Comparison of ENCODE assay signal across 1 cellular context in genomic region chr2:218397502-218398436, GRCh38.
TF ChIP-seq lines count a peak whose summit lies in the region.

No MANE protein-coding gene starts in this region.

TF ChIP-seq in HepG2, 621 proteins besides CTCF, POLR2A, EP300 and RAD21 (continued from another document and continues in another):
- TF ChIP-seq, protein P1, sequence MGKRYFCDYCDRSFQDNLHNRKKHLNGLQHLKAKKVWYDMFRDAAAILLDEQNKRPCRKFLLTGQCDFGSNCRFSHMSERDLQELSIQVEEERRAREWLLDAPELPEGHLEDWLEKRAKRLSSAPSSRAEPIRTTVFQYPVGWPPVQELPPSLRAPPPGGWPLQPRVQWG (CRISPR knock-in tag; IDR thresholded peaks at IDR 0.05; ENCODE audit: borderline replicate concordance, low read depth), result no peak
- TF ChIP-seq ZNF225 (CRISPR knock-in tag; IDR thresholded peaks at IDR 0.05), result no peak
- TF ChIP-seq, protein P2, sequence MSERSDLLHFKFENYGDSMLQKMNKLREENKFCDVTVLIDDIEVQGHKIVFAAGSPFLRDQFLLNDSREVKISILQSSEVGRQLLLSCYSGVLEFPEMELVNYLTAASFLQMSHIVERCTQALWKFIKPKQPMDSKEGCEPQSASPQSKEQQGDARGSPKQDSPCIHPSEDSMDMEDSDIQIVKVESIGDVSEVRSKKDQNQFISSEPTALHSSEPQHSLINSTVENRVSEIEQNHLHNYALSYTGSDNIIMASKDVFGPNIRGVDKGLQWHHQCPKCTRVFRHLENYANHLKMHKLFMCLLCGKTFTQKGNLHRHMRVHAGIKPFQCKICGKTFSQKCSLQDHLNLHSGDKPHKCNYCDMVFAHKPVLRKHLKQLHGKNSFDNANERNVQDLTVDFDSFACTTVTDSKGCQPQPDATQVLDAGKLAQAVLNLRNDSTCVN (CRISPR knock-in tag; IDR thresholded peaks at IDR 0.05; ENCODE audit: borderline replicate concordance), result no peak
- 0 out of 2 replicates have a peak, but pooled peaks have one; percentile 50 for TF ChIP-seq ZNF784 (CRISPR knock-in tag; IDR thresholded peaks at IDR 0.05; ENCODE audit: borderline replicate concordance)
- peak; percentile 64 for TF ChIP-seq ZSCAN31 (CRISPR knock-in tag; IDR thresholded peaks at IDR 0.05; ENCODE audit: low read depth)
- TF ChIP-seq KAT8 (CRISPR knock-in tag; IDR thresholded peaks at IDR 0.05), result peak; percentile 56
- TF ChIP-seq, protein P3, sequence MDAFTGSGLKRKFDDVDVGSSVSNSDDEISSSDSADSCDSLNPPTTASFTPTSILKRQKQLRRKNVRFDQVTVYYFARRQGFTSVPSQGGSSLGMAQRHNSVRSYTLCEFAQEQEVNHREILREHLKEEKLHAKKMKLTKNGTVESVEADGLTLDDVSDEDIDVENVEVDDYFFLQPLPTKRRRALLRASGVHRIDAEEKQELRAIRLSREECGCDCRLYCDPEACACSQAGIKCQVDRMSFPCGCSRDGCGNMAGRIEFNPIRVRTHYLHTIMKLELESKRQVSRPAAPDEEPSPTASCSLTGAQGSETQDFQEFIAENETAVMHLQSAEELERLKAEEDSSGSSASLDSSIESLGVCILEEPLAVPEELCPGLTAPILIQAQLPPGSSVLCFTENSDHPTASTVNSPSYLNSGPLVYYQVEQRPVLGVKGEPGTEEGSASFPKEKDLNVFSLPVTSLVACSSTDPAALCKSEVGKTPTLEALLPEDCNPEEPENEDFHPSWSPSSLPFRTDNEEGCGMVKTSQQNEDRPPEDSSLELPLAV (CRISPR knock-in tag; conservative IDR thresholded peaks at IDR 0.05; ENCODE audit: low read depth), result no peak
- TF ChIP-seq RORA (CRISPR knock-in tag; IDR thresholded peaks at IDR 0.05), result no peak
- TF ChIP-seq ZNF335 (CRISPR knock-in tag; IDR thresholded peaks at IDR 0.05), result peak; percentile 44; the same call in 1 of the 2 replicates
- TF ChIP-seq RARA (CRISPR knock-in tag; IDR thresholded peaks at IDR 0.05), result peak; percentile 87
- TF ChIP-seq, protein P4, sequence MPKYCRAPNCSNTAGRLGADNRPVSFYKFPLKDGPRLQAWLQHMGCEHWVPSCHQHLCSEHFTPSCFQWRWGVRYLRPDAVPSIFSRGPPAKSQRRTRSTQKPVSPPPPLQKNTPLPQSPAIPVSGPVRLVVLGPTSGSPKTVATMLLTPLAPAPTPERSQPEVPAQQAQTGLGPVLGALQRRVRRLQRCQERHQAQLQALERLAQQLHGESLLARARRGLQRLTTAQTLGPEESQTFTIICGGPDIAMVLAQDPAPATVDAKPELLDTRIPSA (CRISPR knock-in tag; IDR thresholded peaks at IDR 0.05; ENCODE audit: borderline replicate concordance), result peak; percentile 85; the same call in 1 of the 2 replicates
- TF ChIP-seq HIVEP1 (CRISPR knock-in tag; IDR thresholded peaks at IDR 0.05), result peak; percentile 93
- TF ChIP-seq TMF1 (CRISPR knock-in tag; IDR thresholded peaks at IDR 0.05; ENCODE audit: low read depth), result 0 out of 2 replicates have a peak, but pooled peaks have one; percentile 57
- TF ChIP-seq ZBTB7A (CRISPR knock-in tag; IDR thresholded peaks at IDR 0.05), result peak; percentile 76
- TF ChIP-seq ZNF30 (CRISPR knock-in tag; IDR thresholded peaks at IDR 0.05), result no peak; the same call in 1 of the 2 replicates
- TF ChIP-seq ZNF720 (CRISPR knock-in tag; IDR thresholded peaks at IDR 0.05), result no peak
- TF ChIP-seq U2AF1 (optimal IDR thresholded peaks at IDR 0.05; ENCODE audit: low read depth, low read length), result peak; percentile 65
- TF ChIP-seq, protein P5, sequence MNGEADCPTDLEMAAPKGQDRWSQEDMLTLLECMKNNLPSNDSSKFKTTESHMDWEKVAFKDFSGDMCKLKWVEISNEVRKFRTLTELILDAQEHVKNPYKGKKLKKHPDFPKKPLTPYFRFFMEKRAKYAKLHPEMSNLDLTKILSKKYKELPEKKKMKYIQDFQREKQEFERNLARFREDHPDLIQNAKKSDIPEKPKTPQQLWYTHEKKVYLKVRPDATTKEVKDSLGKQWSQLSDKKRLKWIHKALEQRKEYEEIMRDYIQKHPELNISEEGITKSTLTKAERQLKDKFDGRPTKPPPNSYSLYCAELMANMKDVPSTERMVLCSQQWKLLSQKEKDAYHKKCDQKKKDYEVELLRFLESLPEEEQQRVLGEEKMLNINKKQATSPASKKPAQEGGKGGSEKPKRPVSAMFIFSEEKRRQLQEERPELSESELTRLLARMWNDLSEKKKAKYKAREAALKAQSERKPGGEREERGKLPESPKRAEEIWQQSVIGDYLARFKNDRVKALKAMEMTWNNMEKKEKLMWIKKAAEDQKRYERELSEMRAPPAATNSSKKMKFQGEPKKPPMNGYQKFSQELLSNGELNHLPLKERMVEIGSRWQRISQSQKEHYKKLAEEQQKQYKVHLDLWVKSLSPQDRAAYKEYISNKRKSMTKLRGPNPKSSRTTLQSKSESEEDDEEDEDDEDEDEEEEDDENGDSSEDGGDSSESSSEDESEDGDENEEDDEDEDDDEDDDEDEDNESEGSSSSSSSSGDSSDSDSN (CRISPR knock-in tag; IDR thresholded peaks at IDR 0.05), result no peak; the same call in 1 of the 2 replicates
- peak; percentile 70; the same call in 1 of the 2 replicates for TF ChIP-seq PPARG (CRISPR knock-in tag; conservative IDR thresholded peaks at IDR 0.05)
- TF ChIP-seq, protein P6, sequence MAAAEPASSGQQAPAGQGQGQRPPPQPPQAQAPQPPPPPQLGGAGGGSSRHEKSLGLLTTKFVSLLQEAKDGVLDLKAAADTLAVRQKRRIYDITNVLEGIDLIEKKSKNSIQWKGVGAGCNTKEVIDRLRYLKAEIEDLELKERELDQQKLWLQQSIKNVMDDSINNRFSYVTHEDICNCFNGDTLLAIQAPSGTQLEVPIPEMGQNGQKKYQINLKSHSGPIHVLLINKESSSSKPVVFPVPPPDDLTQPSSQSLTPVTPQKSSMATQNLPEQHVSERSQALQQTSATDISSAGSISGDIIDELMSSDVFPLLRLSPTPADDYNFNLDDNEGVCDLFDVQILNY (CRISPR knock-in tag; conservative IDR thresholded peaks at IDR 0.05), result no peak
- no peak for TF ChIP-seq ZNF468 (CRISPR knock-in tag; IDR thresholded peaks at IDR 0.05)
- TF ChIP-seq, protein P7, sequence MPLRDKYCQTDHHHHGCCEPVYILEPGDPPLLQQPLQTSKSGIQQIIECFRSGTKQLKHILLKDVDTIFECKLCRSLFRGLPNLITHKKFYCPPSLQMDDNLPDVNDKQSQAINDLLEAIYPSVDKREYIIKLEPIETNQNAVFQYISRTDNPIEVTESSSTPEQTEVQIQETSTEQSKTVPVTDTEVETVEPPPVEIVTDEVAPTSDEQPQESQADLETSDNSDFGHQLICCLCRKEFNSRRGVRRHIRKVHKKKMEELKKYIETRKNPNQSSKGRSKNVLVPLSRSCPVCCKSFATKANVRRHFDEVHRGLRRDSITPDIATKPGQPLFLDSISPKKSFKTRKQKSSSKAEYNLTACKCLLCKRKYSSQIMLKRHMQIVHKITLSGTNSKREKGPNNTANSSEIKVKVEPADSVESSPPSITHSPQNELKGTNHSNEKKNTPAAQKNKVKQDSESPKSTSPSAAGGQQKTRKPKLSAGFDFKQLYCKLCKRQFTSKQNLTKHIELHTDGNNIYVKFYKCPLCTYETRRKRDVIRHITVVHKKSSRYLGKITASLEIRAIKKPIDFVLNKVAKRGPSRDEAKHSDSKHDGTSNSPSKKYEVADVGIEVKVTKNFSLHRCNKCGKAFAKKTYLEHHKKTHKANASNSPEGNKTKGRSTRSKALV (CRISPR knock-in tag; IDR thresholded peaks at IDR 0.05), result peak; percentile 75; the same call in 1 of the 2 replicates
- TF ChIP-seq ZSCAN20 (CRISPR knock-in tag; IDR thresholded peaks at IDR 0.05; ENCODE audit: borderline replicate concordance), result peak; percentile 93
- TF ChIP-seq ZNF136 (CRISPR knock-in tag; IDR thresholded peaks at IDR 0.05; ENCODE audit: low read depth), result peak; percentile 20; the same call in 1 of the 2 replicates
- no peak for TF ChIP-seq ZNF7 (CRISPR knock-in tag; IDR thresholded peaks at IDR 0.05)
- TF ChIP-seq, protein P8, sequence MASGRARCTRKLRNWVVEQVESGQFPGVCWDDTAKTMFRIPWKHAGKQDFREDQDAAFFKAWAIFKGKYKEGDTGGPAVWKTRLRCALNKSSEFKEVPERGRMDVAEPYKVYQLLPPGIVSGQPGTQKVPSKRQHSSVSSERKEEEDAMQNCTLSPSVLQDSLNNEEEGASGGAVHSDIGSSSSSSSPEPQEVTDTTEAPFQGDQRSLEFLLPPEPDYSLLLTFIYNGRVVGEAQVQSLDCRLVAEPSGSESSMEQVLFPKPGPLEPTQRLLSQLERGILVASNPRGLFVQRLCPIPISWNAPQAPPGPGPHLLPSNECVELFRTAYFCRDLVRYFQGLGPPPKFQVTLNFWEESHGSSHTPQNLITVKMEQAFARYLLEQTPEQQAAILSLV (CRISPR knock-in tag; IDR thresholded peaks at IDR 0.05; ENCODE audit: borderline replicate concordance), result peak; percentile 88
- TF ChIP-seq GTF3A (CRISPR knock-in tag; conservative IDR thresholded peaks at IDR 0.05), result 0 out of 2 replicates have a peak, but pooled peaks have one; percentile 31
- no peak for TF ChIP-seq MTA3 (CRISPR knock-in tag; IDR thresholded peaks at IDR 0.05)
- TF ChIP-seq MEIS1 (CRISPR knock-in tag; IDR thresholded peaks at IDR 0.05; ENCODE audit: borderline replicate concordance), result no peak; the same call in 1 of the 2 replicates
- no peak; the same call in 1 of the 2 replicates for TF ChIP-seq KDM6A (CRISPR knock-in tag; IDR thresholded peaks at IDR 0.05; ENCODE audit: low read depth)
- no peak for TF ChIP-seq REXO4 (CRISPR knock-in tag; IDR thresholded peaks at IDR 0.05; ENCODE audit: borderline replicate concordance)
- no peak for TF ChIP-seq RBM22 (optimal IDR thresholded peaks at IDR 0.05; ENCODE audit: low read length)
- TF ChIP-seq SNRNP70 (IDR thresholded peaks at IDR 0.05; ENCODE audit: low read depth, low read length), result no peak
- no peak; the same call in 1 of the 2 replicates for TF ChIP-seq AHR (CRISPR knock-in tag; IDR thresholded peaks at IDR 0.05)
- no peak for TF ChIP-seq ZFAT (CRISPR knock-in tag; conservative IDR thresholded peaks at IDR 0.05)
- TF ChIP-seq NR2F2 (IDR thresholded peaks at IDR 0.05; ENCODE audit: borderline replicate concordance, low read depth), result no peak
- no peak for TF ChIP-seq NFE2 (CRISPR knock-in tag; IDR thresholded peaks at IDR 0.05)
- TF ChIP-seq, protein P9, sequence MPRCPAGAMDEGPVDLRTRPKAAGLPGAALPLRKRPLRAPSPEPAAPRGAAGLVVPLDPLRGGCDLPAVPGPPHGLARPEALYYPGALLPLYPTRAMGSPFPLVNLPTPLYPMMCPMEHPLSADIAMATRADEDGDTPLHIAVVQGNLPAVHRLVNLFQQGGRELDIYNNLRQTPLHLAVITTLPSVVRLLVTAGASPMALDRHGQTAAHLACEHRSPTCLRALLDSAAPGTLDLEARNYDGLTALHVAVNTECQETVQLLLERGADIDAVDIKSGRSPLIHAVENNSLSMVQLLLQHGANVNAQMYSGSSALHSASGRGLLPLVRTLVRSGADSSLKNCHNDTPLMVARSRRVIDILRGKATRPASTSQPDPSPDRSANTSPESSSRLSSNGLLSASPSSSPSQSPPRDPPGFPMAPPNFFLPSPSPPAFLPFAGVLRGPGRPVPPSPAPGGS (CRISPR knock-in tag; IDR thresholded peaks at IDR 0.05), result 0 out of 2 replicates have a peak, but pooled peaks have one; percentile 46
- TF ChIP-seq MED8 (CRISPR knock-in tag; IDR thresholded peaks at IDR 0.05; ENCODE audit: insufficient replicate concordance), result peak; percentile 84
- peak; percentile 22; the same call in 1 of the 2 replicates for TF ChIP-seq ZMAT3 (CRISPR knock-in tag; conservative IDR thresholded peaks at IDR 0.05)
- peak; percentile 30; the same call in 1 of the 2 replicates for TF ChIP-seq ZNF569 (CRISPR knock-in tag; IDR thresholded peaks at IDR 0.05; ENCODE audit: borderline replicate concordance)
- TF ChIP-seq ZNF792 (CRISPR knock-in tag; IDR thresholded peaks at IDR 0.05), result peak; percentile 75
- TF ChIP-seq, protein P10, sequence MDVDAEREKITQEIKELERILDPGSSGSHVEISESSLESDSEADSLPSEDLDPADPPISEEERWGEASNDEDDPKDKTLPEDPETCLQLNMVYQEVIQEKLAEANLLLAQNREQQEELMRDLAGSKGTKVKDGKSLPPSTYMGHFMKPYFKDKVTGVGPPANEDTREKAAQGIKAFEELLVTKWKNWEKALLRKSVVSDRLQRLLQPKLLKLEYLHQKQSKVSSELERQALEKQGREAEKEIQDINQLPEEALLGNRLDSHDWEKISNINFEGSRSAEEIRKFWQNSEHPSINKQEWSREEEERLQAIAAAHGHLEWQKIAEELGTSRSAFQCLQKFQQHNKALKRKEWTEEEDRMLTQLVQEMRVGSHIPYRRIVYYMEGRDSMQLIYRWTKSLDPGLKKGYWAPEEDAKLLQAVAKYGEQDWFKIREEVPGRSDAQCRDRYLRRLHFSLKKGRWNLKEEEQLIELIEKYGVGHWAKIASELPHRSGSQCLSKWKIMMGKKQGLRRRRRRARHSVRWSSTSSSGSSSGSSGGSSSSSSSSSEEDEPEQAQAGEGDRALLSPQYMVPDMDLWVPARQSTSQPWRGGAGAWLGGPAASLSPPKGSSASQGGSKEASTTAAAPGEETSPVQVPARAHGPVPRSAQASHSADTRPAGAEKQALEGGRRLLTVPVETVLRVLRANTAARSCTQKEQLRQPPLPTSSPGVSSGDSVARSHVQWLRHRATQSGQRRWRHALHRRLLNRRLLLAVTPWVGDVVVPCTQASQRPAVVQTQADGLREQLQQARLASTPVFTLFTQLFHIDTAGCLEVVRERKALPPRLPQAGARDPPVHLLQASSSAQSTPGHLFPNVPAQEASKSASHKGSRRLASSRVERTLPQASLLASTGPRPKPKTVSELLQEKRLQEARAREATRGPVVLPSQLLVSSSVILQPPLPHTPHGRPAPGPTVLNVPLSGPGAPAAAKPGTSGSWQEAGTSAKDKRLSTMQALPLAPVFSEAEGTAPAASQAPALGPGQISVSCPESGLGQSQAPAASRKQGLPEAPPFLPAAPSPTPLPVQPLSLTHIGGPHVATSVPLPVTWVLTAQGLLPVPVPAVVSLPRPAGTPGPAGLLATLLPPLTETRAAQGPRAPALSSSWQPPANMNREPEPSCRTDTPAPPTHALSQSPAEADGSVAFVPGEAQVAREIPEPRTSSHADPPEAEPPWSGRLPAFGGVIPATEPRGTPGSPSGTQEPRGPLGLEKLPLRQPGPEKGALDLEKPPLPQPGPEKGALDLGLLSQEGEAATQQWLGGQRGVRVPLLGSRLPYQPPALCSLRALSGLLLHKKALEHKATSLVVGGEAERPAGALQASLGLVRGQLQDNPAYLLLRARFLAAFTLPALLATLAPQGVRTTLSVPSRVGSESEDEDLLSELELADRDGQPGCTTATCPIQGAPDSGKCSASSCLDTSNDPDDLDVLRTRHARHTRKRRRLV (CRISPR knock-in tag; IDR thresholded peaks at IDR 0.05), result no peak; the same call in 1 of the 2 replicates
- peak; percentile 89; the same call in 1 of the 2 replicates for TF ChIP-seq HNRNPL (IDR thresholded peaks at IDR 0.05; ENCODE audit: low read depth, low read length)
